Comparison of ENCODE assay signal across 9 cellular contexts in genomic region chr14:69138189-69138535, GRCh38. TPM values are rescaled to one million over a fixed set of nuclear protein-coding genes. Genes with fewer than 3 reads are reported as not detected.
DNase-seq lines count a peak whose midpoint lies in the region; ATAC-seq and TF ChIP-seq lines count a peak whose summit lies in the region.
"Had no signal": no experiment of that assay in that cellular context is flagged by ENCODE, and none has a peak within 500 bp of the region (broad histone marks: within the 10 kb centered on the region; RNA-seq: fewer than 3 reads in every experiment).

No MANE protein-coding gene starts in this region.

- peaks cover 23% of the 10 kb centered on the region for H3K9me1 ChIP-seq in IMR-90 (ENCODE audit: insufficient read depth, low read length)

- no peak overlapping the region for H3K27ac ChIP-seq in IMR-90 (ENCODE audit: insufficient read depth, low read length)
- peak overlapping the region; percentile 34 to 61 for H3K27ac ChIP-seq in right atrium auricular region

- BruUV-seq in IMR-90 (replicated peaks; lab: Mats Ljungman, UMichigan), result no TSS peak

- no peaks in the 10 kb centered on the region for H3K9me3 ChIP-seq in IMR-90 (ENCODE audit: control insufficient read depth, insufficient read depth, low read length)
- no peaks in the 10 kb centered on the region for H3K9me3 ChIP-seq in right atrium auricular region
- no peaks in the 10 kb centered on the region for H3K9me3 ChIP-seq in skeletal muscle satellite cell (replicated peaks; ENCODE audit: low read length)

- CTCF ChIA-PET in IMR-90 (lab: Yijun Ruan, JAX), result interaction anchor here (0.6 to 1.2 kb wide), 4 partner anchors 9 to 1278 kb away, joined by 3 to 5 read pairs (median 4); no protein-coding TSS in a partner anchor

- H3K23ac ChIP-seq in IMR-90 (ENCODE audit: low read depth, low read length), result no peak overlapping the region

- no peak for TF ChIP-seq POLR2A in IMR-90 (IDR thresholded peaks at IDR 0.05; ENCODE audit: low read depth, low read length)

- H3K4ac ChIP-seq in IMR-90 (ENCODE audit: low read depth, low read length), result no peak overlapping the region

- no peaks in the 10 kb centered on the region for H3K27me3 ChIP-seq in IMR-90 (ENCODE audit: control insufficient read depth, insufficient read depth, low read length)
- no peaks in the 10 kb centered on the region for H3K27me3 ChIP-seq in right atrium auricular region
- no peaks in the 10 kb centered on the region for H3K27me3 ChIP-seq in skeletal muscle satellite cell (ENCODE audit: control insufficient read depth, insufficient read depth, low read length)

- peak; percentile 71 for DNase-seq in IMR-90
- peak; percentile 81 for DNase-seq in astrocyte of the hippocampus (ENCODE audit: low read depth, low spot score)
- DNase-seq in right atrium auricular region (ENCODE audit: low spot score), result no peak
- no peak for DNase-seq in cortex of kidney (lab: John Stamatoyannopoulos, UW)
- no peak for DNase-seq in NOMO-1 treated with dmso at 0.1 percent for 144 hours (lab: John Stamatoyannopoulos, UW; ENCODE audit: unreplicated experiment)
- DNase-seq: GOT3 had no signal

- dilution Hi-C loops in IMR-90 (cut with HindIII; ENCODE audit: low sequenced_read_pairs, unreplicated experiment), result no loop called here

- no peak overlapping the region for H3K18ac ChIP-seq in IMR-90 (ENCODE audit: low read depth, low read length)

- peak overlapping the region; percentile 17 for H2BK5ac ChIP-seq in IMR-90 (ENCODE audit: low read depth, low read length, poor library complexity, severe bottlenecking)

- H3K4me1 ChIP-seq in IMR-90 (ENCODE audit: control insufficient read depth, insufficient read depth, low read length), result peaks cover 12% of the 10 kb centered on the region
- peaks cover 0 to 29% of the 10 kb centered on the region in 2 donors for H3K4me1 ChIP-seq in right atrium auricular region
- peaks cover 38% of the 10 kb centered on the region for H3K4me1 ChIP-seq in skeletal muscle satellite cell (ENCODE audit: control insufficient read depth, insufficient read depth, low read length)

- no peak overlapping the region for H4K91ac ChIP-seq in IMR-90 (ENCODE audit: insufficient read depth, low read depth, low read length)

- intact Hi-C loops in IMR-90 (cut with micrococcal nuclease), result no loop called here

- no peaks in the 10 kb centered on the region for H3K36me3 ChIP-seq in IMR-90 (ENCODE audit: control insufficient read depth, insufficient read depth, low read length)
- H3K36me3 ChIP-seq in right atrium auricular region, result no peaks in the 10 kb centered on the region
- H3K36me3 ChIP-seq in skeletal muscle satellite cell (ENCODE audit: insufficient read depth, low read length), result peaks cover 10% of the 10 kb centered on the region

- no peak overlapping the region for H3K4me3 ChIP-seq in IMR-90 (ENCODE audit: insufficient read depth, low read depth, low read length)
- H3K4me3 ChIP-seq in right atrium auricular region, result no peak overlapping the region
- no peak overlapping the region for H3K4me3 ChIP-seq in skeletal muscle satellite cell (ENCODE audit: low read length)

- H3K14ac ChIP-seq in IMR-90 (replicated peaks; ENCODE audit: low read depth, low read length), result no peak overlapping the region

- peaks cover 38 to 87% of the 10 kb centered on the region in 2 experiments for H3K79me1 ChIP-seq in IMR-90 (ENCODE audit: low read depth in 1 of 2, low read length in 2 of 2)

- TF ChIP-seq CTCF in IMR-90 (conservative IDR thresholded peaks at IDR 0.05; ENCODE audit: low read depth, low read length) (no peak), right atrium auricular region (IDR thresholded peaks at IDR 0.05) (no peak)

- no peak overlapping the region for H2BK15ac ChIP-seq in IMR-90 (ENCODE audit: low read depth, low read length)

- H4K20me1 ChIP-seq in IMR-90 (ENCODE audit: insufficient read depth, low read length), result peaks cover 78% of the 10 kb centered on the region

- no peak for TF ChIP-seq RAD21 in IMR-90 (IDR thresholded peaks at IDR 0.05; ENCODE audit: low read length)

- H4K8ac ChIP-seq in IMR-90 (ENCODE audit: low read depth in 2 of 2, low read length in 2 of 2), result no peak overlapping the region

- peak; percentile 56 for ATAC-seq in IMR-90 (ENCODE audit: low read depth)
- no peak for ATAC-seq in HG02610 (IDR thresholded peaks at IDR 0.05; ENCODE audit: unreplicated experiment)
- no peak for ATAC-seq in HG03457 (IDR thresholded peaks at IDR 0.05; ENCODE audit: unreplicated experiment)

- H3K9ac ChIP-seq in IMR-90 (ENCODE audit: low read depth, low read length), result no peak overlapping the region; the same call in 1 of the 2 replicates
- no peak overlapping the region for H3K9ac ChIP-seq in skeletal muscle satellite cell (ENCODE audit: low read depth, low read length)

- no peak overlapping the region for H2AK9ac ChIP-seq in IMR-90 (replicated peaks; ENCODE audit: low read depth, low read length, poor library complexity)

- in situ Hi-C loops in IMR-90 (cut with MboI; ENCODE audit: low sequenced_read_pairs), result no loop called here

- no peak overlapping the region for H2BK20ac ChIP-seq in IMR-90 (ENCODE audit: low read depth, low read length)

- WGBS in IMR-90 (ENCODE audit: extremely low coverage in 2 of 2, insufficient read length in 1 of 2), 2 experiments, result no CpG with 5 or more reads among the region's 1 CpG

- H2AK5ac ChIP-seq in IMR-90 (ENCODE audit: low read depth, low read length), result no peak overlapping the region

- H3K4me2 ChIP-seq in IMR-90 (ENCODE audit: low read depth, low read length), result peak overlapping the region; percentile 59; the same call in 1 of the 2 replicates
- peak overlapping the region; percentile 24 for H3K4me2 ChIP-seq in skeletal muscle satellite cell (ENCODE audit: low read length)

- no peak overlapping the region for H2AFZ ChIP-seq in IMR-90 (replicated peaks; ENCODE audit: low read length, poor library complexity)

- H4K5ac ChIP-seq in IMR-90 (ENCODE audit: low read depth, low read length), result no peak overlapping the region

- POLR2A ChIA-PET in IMR-90 (lab: Charles Lee; ENCODE audit: unreplicated experiment), result no interaction called here

- no peak overlapping the region for H2BK120ac ChIP-seq in IMR-90 (ENCODE audit: low read depth, low read length)

- H3K56ac ChIP-seq in IMR-90 (ENCODE audit: extremely low read depth, insufficient read depth, low read length), result no peak overlapping the region

TF ChIP-seq in IMR-90, 13 proteins besides CTCF, POLR2A, EP300 and RAD21:
- TF ChIP-seq CEBPB (IDR thresholded peaks at IDR 0.05; ENCODE audit: low read depth, low read length), result peak; percentile 80
- no peak for TF ChIP-seq MAZ (IDR thresholded peaks at IDR 0.05; ENCODE audit: borderline replicate concordance, low read depth, low read length)

RNA-seq across cellular contexts. Expression of gene DCAF5, which starts 14.8 kb away (rescaled TPM):
- total RNA-seq in IMR-90 (2012; rRNA removed) (12.2 and 17.6 TPM in 2 replicates), right atrium auricular region (10 to 100 TPM; 33.1 to 38.8 TPM)
- polyA plus RNA-seq in IMR-90 (2012; rRNA removed), result 29.9 and 30.4 TPM in 2 replicates
- polyA plus RNA-seq in IMR-90 (2012; cell fraction: cytosol; rRNA removed), result 21.1 and 22.7 TPM in 2 replicates
- polyA plus RNA-seq in IMR-90 (2012; cell fraction: nucleus; rRNA removed; ENCODE audit: low replicate concordance), result 90.6 and 91.2 TPM in 2 replicates
- total RNA-seq in skeletal muscle satellite cell (2012; rRNA removed), result 16.7 and 20.5 TPM in 2 replicates

RNA-seq across cellular contexts. Expression of gene EXD2, which starts 53.1 kb away (rescaled TPM):
- total RNA-seq in IMR-90 (2012; rRNA removed) (12.8 and 13.3 TPM in 2 replicates), right atrium auricular region (10 to 100 TPM; 14.6 to 16.7 TPM)
- 9.0 and 11.0 TPM in 2 replicates for polyA plus RNA-seq in IMR-90 (2012; rRNA removed)
- 4.3 and 5.3 TPM in 2 replicates for polyA plus RNA-seq in IMR-90 (2012; cell fraction: cytosol; rRNA removed)
- 4.1 and 11.0 TPM in 2 replicates for polyA plus RNA-seq in IMR-90 (2012; cell fraction: nucleus; rRNA removed; ENCODE audit: low replicate concordance)
- 12.9 and 17.0 TPM in 2 replicates for total RNA-seq in skeletal muscle satellite cell (2012; rRNA removed)

Comparison
In these comparisons a context has a peak if more than half of its experiments do, and no peak if none do; other contexts are left out.
1. DNase-seq: peak in IMR-90 (single experiment) and astrocyte of the hippocampus (single experiment); none in right atrium auricular region (single experiment), cortex of kidney (single experiment) and NOMO-1 treated with dmso at 0.1 percent for 144 hours (single experiment).